Comparison of ENCODE assay signal across 20 cellular contexts in the genomic region with DNA sequence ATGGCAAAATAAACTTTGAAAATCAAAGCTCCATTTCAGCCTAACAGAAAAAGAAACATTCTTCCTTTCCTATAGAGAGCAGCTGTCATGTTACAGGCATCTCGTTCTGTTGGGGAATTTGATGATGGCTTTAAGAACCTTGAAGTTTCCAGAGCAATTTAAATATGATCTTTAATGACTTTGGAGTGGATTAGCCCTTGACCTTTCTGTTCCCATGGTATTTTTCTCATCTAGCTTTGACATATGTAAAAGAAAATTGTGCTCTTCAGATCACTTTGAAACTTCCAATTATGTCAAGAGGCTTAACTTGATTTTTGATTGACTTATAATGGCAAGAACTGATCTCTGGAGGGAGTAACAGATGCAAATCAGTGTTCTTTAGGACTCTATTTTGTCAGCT.
"Had no signal": no experiment of that assay in that cellular context is flagged by ENCODE, and none has a peak within 500 bp of the region (broad histone marks: within the 10 kb centered on the region; RNA-seq: fewer than 3 reads in every experiment).

No MANE protein-coding gene starts in this region.

- H3K27ac Mint-ChIP-seq: natural killer cell; progenitor cell of endocrine pancreas; stimulated activated effector memory CD8-positive, alpha-beta T cell treated with anti-CD3 and anti-CD28 coated beads, Interleukin-12 subunit alpha, Interleukin-12 subunit beta, amount 100 ng/mL, for 72 hours had no signal

- H3K79me2 ChIP-seq: parathyroid adenoma had no signal

- DNase-seq: cortex of kidney; dorsolateral prefrontal cortex; effector CD4-positive, alpha-beta T cell; left ventricle myocardium superior; lower lobe of right lung; natural killer cell; stimulated activated CD4-positive, alpha-beta T cell treated with anti-CD3 and anti-CD28 coated beads, Interleukin-12 subunit alpha, Interleukin-12 subunit beta, amount 100 ng/mL, for 4 hours; stimulated activated CD4-positive, alpha-beta T cell treated with anti-CD3 and anti-CD28 coated beads, Interleukin-1b, Interleukin-23, amount 100 ng/mL, for 48 hours; stimulated activated CD4-positive, alpha-beta T cell treated with anti-CD3 and anti-CD28 coated beads, Interleukin-4, amount 100 ng/mL, for 1 hour; stimulated activated naive CD4-positive, alpha-beta T cell treated with Interleukin-2 at 50 U/mL for 16 hours; stomach; thyroid gland; trophoblast cell had no signal

- H3K36me3 ChIP-seq: lower lobe of right lung, right atrium auricular region, stomach, thyroid gland, vagina had no signal

- H3K4me2 ChIP-seq: smooth muscle cell had no signal

- H3K9me3 Mint-ChIP-seq: neural crest cell had no signal

- H2AFZ ChIP-seq: parathyroid adenoma had no signal

- H3K4me1 Mint-ChIP-seq: natural killer cell; stimulated activated effector memory CD8-positive, alpha-beta T cell treated with anti-CD3 and anti-CD28 coated beads, Interleukin-12 subunit alpha, Interleukin-12 subunit beta, amount 100 ng/mL, for 72 hours had no signal

- H3K4me3 Mint-ChIP-seq: natural killer cell; neural crest cell; stimulated activated effector memory CD8-positive, alpha-beta T cell treated with anti-CD3 and anti-CD28 coated beads, Interleukin-12 subunit alpha, Interleukin-12 subunit beta, amount 100 ng/mL, for 72 hours had no signal

- H3K4me3 ChIP-seq: dorsolateral prefrontal cortex, lower lobe of right lung, right atrium auricular region, smooth muscle cell, stomach, thyroid gland, vagina had no signal

- H3K9me3 ChIP-seq: lower lobe of right lung, right atrium auricular region, thyroid gland, vagina had no signal

- H3K9ac ChIP-seq: parathyroid adenoma had no signal

- H3K36me3 Mint-ChIP-seq: natural killer cell; stimulated activated effector memory CD8-positive, alpha-beta T cell treated with anti-CD3 and anti-CD28 coated beads, Interleukin-12 subunit alpha, Interleukin-12 subunit beta, amount 100 ng/mL, for 72 hours had no signal

- H3K27me3 ChIP-seq: dorsolateral prefrontal cortex, right atrium auricular region, stomach, thyroid gland, vagina had no signal

- H3K4me1 ChIP-seq: lower lobe of right lung, parathyroid adenoma, right atrium auricular region, stomach, thyroid gland, vagina had no signal

- H3K27ac ChIP-seq: dorsolateral prefrontal cortex, lower lobe of right lung, parathyroid adenoma, right atrium auricular region, stomach, thyroid gland, vagina had no signal

- H3K27me3 Mint-ChIP-seq: progenitor cell of endocrine pancreas had no signal
